1 cellular context compared by ENCODE assay signal in genomic region chr19:37905936-37906867, GRCh38.
A peak's percentile ranks its signal among the peaks of the same experiment; 100 is the strongest.
TF ChIP-seq lines count a peak whose summit lies in the region.

Gene WDR87, minus strand, starts transcription at chr19:37906594. Its CDS starts 8,355 bp downstream, at chr19:37898239.

TF ChIP-seq in HepG2, 621 proteins besides CTCF, POLR2A, EP300 and RAD21 (continued from another document and continues in another):
- TF ChIP-seq FOXK2 (IDR thresholded peaks at IDR 0.05) (no peak), PLSCR1 (CRISPR knock-in tag; IDR thresholded peaks at IDR 0.05; ENCODE audit: borderline replicate concordance) (no peak), YEATS2 (CRISPR knock-in tag; IDR thresholded peaks at IDR 0.05; ENCODE audit: borderline replicate concordance) (no peak), ZEB1 (IDR thresholded peaks at IDR 0.05; ENCODE audit: insufficient replicate concordance, low read depth) (peak; percentile 83), RERE (CRISPR knock-in tag; IDR thresholded peaks at IDR 0.05; ENCODE audit: low read depth) (no peak), CREB3 (CRISPR knock-in tag; IDR thresholded peaks at IDR 0.05) (0 out of 2 replicates have a peak, but pooled peaks have one; percentile 45), ELF4 (CRISPR knock-in tag; IDR thresholded peaks at IDR 0.05; ENCODE audit: borderline replicate concordance) (0 out of 2 replicates have a peak, but pooled peaks have one; percentile 20), ZNF768 (CRISPR knock-in tag; IDR thresholded peaks at IDR 0.05) (peak; percentile 62; the same call in 1 of the 2 replicates), RAD51 (IDR thresholded peaks at IDR 0.05; ENCODE audit: borderline replicate concordance) (no peak), RNF219 (CRISPR knock-in tag; IDR thresholded peaks at IDR 0.05) (0 out of 2 replicates have a peak, but pooled peaks have one; percentile 31), ATAD3A (CRISPR knock-in tag; IDR thresholded peaks at IDR 0.05) (no peak), THAP9 (CRISPR knock-in tag; IDR thresholded peaks at IDR 0.05; ENCODE audit: borderline replicate concordance) (peak; percentile 66; the same call in 1 of the 2 replicates), ZNF563 (CRISPR knock-in tag; IDR thresholded peaks at IDR 0.05) (0 out of 2 replicates have a peak, but pooled peaks have one; percentile 40), PHF21A (CRISPR knock-in tag; IDR thresholded peaks at IDR 0.05) (peak; percentile 21; the same call in 1 of the 2 replicates), DBP (CRISPR knock-in tag; IDR thresholded peaks at IDR 0.05; ENCODE audit: not compliant biosample characterization) (no peak), ZNF329 (CRISPR knock-in tag; IDR thresholded peaks at IDR 0.05; ENCODE audit: low read depth) (no peak), SATB2 (CRISPR knock-in tag; IDR thresholded peaks at IDR 0.05) (peak; percentile 68; the same call in 1 of the 2 replicates), MYNN (CRISPR knock-in tag; IDR thresholded peaks at IDR 0.05; ENCODE audit: low read depth) (peak; percentile 61; the same call in 1 of the 2 replicates), ARID2 (CRISPR knock-in tag; IDR thresholded peaks at IDR 0.05; ENCODE audit: borderline replicate concordance) (no peak), ATF2 (CRISPR knock-in tag; IDR thresholded peaks at IDR 0.05) (0 out of 2 replicates have a peak, but pooled peaks have one; percentile 25), ZFP36L1 (CRISPR knock-in tag; IDR thresholded peaks at IDR 0.05) (peak; percentile 47; the same call in 1 of the 2 replicates), ZNF30 (CRISPR knock-in tag; IDR thresholded peaks at IDR 0.05) (no peak), SSRP1 (CRISPR knock-in tag; IDR thresholded peaks at IDR 0.05) (no peak), RNF2 (conservative IDR thresholded peaks at IDR 0.05; ENCODE audit: low read depth) (peak; percentile 70; the same call in 1 of the 2 replicates), SP4 (CRISPR knock-in tag; IDR thresholded peaks at IDR 0.05) (no peak; the same call in 1 of the 2 replicates), CHD4 (IDR thresholded peaks at IDR 0.05; ENCODE audit: borderline replicate concordance, low read length) (no peak), ZNF652 (CRISPR knock-in tag; IDR thresholded peaks at IDR 0.05; ENCODE audit: borderline replicate concordance, low read depth) (no peak), ZNF496 (CRISPR knock-in tag; IDR thresholded peaks at IDR 0.05; ENCODE audit: insufficient replicate concordance) (no peak), NFKB2 (CRISPR knock-in tag; IDR thresholded peaks at IDR 0.05; ENCODE audit: borderline replicate concordance) (peak; percentile 50; the same call in 1 of the 2 replicates), KLF12 (CRISPR knock-in tag; IDR thresholded peaks at IDR 0.05; ENCODE audit: borderline replicate concordance) (peak; percentile 74; the same call in 1 of the 2 replicates), ZNF205 (CRISPR knock-in tag; IDR thresholded peaks at IDR 0.05) (0 out of 2 replicates have a peak, but pooled peaks have one; percentile 44), ZNF142 (CRISPR knock-in tag; IDR thresholded peaks at IDR 0.05) (0 out of 2 replicates have a peak, but pooled peaks have one; percentile 59), ZBTB14 (CRISPR knock-in tag; IDR thresholded peaks at IDR 0.05) (peak; percentile 98), KDM5B (CRISPR knock-in tag; IDR thresholded peaks at IDR 0.05; ENCODE audit: borderline replicate concordance) (peak; percentile 62; the same call in 1 of the 2 replicates), RARA (CRISPR knock-in tag; IDR thresholded peaks at IDR 0.05) (no peak)
